ENCODE assay signal across 1 cellular context in the genomic region with DNA sequence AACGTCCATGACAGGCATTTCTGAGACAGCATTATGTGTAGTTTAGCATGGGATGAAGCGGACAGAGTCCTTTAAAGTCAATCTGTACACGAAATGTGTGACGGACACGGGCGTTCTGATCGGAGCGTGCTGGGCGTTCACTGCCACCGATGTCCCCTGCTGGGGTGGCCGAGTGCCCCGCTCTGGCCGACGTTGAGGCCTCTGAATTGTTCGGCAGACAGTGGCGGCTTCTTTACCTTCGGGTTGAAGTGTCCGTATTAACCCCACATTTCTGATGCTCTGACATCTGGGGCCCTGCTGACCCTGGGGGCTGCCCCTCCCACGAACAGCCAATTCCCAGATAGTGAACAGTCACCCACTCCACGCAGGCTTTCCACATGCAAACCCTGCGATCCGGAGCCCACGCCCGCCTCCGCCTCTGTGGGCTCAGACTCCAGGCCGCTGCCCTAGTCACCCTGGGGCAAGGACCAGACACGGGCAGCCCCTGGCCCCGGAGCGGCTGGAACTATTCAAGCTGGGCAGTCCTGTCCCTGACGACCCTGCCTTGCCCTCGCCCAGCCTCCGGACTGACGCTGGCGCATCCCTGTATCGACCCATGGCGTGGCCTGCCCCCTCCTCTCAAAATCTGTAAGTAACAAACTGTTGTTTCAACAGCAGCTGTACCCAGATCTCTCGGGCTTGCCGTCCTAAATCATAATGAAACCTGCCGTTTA.
TF ChIP-seq lines count a peak whose summit lies in the region.

No MANE protein-coding gene starts in this region.

TF ChIP-seq in H1, 55 proteins besides CTCF, POLR2A, EP300 and RAD21:
- TF ChIP-seq MAFK (IDR thresholded peaks at IDR 0.05; ENCODE audit: low read depth, low read length): no peak
TF ChIP-seq in H1: peak in this region for 0.
